Comparison of ENCODE assay signal across 7 cellular contexts in genomic region chr6:34237316-34237721, GRCh38. TPM values are rescaled to one million over a fixed set of nuclear protein-coding genes. Genes with fewer than 3 reads are reported as not detected.
DNase-seq lines count a peak whose midpoint lies in the region; ATAC-seq, FAIRE-seq and TF ChIP-seq lines count a peak whose summit lies in the region.

No MANE protein-coding gene starts in this region.

- TF ChIP-seq CTCF in GM12864 (IDR thresholded peaks at IDR 0.05; ENCODE audit: low read depth, low read length, missing control alignments) (no peak), HCT116 (IDR thresholded peaks at IDR 0.05 in 2 of 3, conservative IDR thresholded peaks at IDR 0.05 in 1 of 3; ENCODE audit: borderline replicate concordance in 1 of 3, insufficient read depth in 1 of 3, low read depth in 2 of 3, low read length in 2 of 3) (no peak), PC-3 (conservative IDR thresholded peaks at IDR 0.05; ENCODE audit: low read depth, low read length) (no peak)

- H3K27ac ChIP-seq in HCT116 (ENCODE audit: low read depth, low read length) (peak overlapping the region; percentile 95), PC-3 (ENCODE audit: low read length) (peak overlapping the region; percentile 75)

- no peaks in the 10 kb centered on the region for H3K9me3 ChIP-seq in HCT116 (ENCODE audit: control insufficient read depth in 1 of 2, insufficient read depth in 1 of 2, low read depth in 1 of 2, low read length in 2 of 2)
- H3K9me3 ChIP-seq in PC-3 (ENCODE audit: low read length): no peaks in the 10 kb centered on the region

- FAIRE-seq in GM12891 (lab: Jason Lieb, UNC): no peak

- peaks cover 20% of the 10 kb centered on the region for H3F3A ChIP-seq in PC-3 (ENCODE audit: low read length, unreplicated experiment)

- H3K9ac ChIP-seq in HCT116 (ENCODE audit: low read length) (peak overlapping the region; percentile 93), PC-3 (ENCODE audit: low read length) (peak overlapping the region; percentile 95)

- H3K4me1 ChIP-seq in HCT116 (ENCODE audit: control insufficient read depth in 1 of 2, insufficient read depth in 2 of 2, low read length in 2 of 2) (peaks cover 39 to 81% of the 10 kb centered on the region in 2 experiments), PC-3 (ENCODE audit: insufficient read depth, low read length) (peaks cover 52% of the 10 kb centered on the region)

- H3K79me2 ChIP-seq in HCT116 (ENCODE audit: insufficient read depth, low read length): peaks cover 54% of the 10 kb centered on the region
- peaks cover 51% of the 10 kb centered on the region for H3K79me2 ChIP-seq in PC-3 (ENCODE audit: low read length)

- H4K20me1 ChIP-seq in HCT116 (ENCODE audit: insufficient read depth): peaks cover 15% of the 10 kb centered on the region; the same call in 1 of the 2 replicates
- H4K20me1 ChIP-seq in PC-3 (ENCODE audit: low read length): peaks cover 42% of the 10 kb centered on the region

- H3K4me2 ChIP-seq in HCT116 (ENCODE audit: low read length) (peak overlapping the region; percentile 87), PC-3 (ENCODE audit: low read length) (peak overlapping the region; percentile 99)

- no peak overlapping the region for H2AFZ ChIP-seq in HCT116 (ENCODE audit: low read depth, low read length, poor library complexity, severe bottlenecking)
- no peak overlapping the region for H2AFZ ChIP-seq in PC-3 (ENCODE audit: low read length)

- H3K27me3 ChIP-seq in HCT116 (ENCODE audit: insufficient read depth, low read length) (no peaks in the 10 kb centered on the region), PC-3 (ENCODE audit: low read length) (no peaks in the 10 kb centered on the region)

- DNase-seq in GM12864 (ENCODE audit: low read depth) (no peak), HCT116 (ENCODE audit: low read depth, low spot score) (no peak), PC-3 (peak; percentile 31), myocyte (ENCODE audit: low read depth) (peak; percentile 37), NCI-H2029 treated with DMSO at 0.1 percent for 48 hours (lab: John Stamatoyannopoulos, UW) (no peak), GM12891 (ENCODE audit: insufficient read length, low spot score) (no peak)
- DNase-seq in effector CD4-positive, alpha-beta T cell: peak; percentile 31

- BruUV-seq in HCT116 (replicated peaks; lab: Mats Ljungman, UMichigan) (no TSS peak), PC-3 (replicated peaks; lab: Mats Ljungman, UMichigan) (no TSS peak)

- ATAC-seq in HCT116 (peak; percentile 1; the same call in 1 of the 2 replicates), PC-3 (peak; percentile 0; the same call in 1 of the 2 replicates)

- TF ChIP-seq POLR2A in HCT116 (IDR thresholded peaks at IDR 0.05; ENCODE audit: borderline replicate concordance, extremely low read depth, insufficient read depth, insufficient read length) (no peak), GM12891 (IDR thresholded peaks at IDR 0.05; ENCODE audit: low read depth, low read length) (no peak)

- H3K9me2 ChIP-seq in HCT116 (ENCODE audit: insufficient read depth): no peaks in the 10 kb centered on the region
- no peaks in the 10 kb centered on the region for H3K9me2 ChIP-seq in PC-3 (replicated peaks; ENCODE audit: low read length)

- no peak for TF ChIP-seq RAD21 in HCT116 (IDR thresholded peaks at IDR 0.05; ENCODE audit: low read depth)

- H3K36me3 ChIP-seq in HCT116 (ENCODE audit: control insufficient read depth in 1 of 2, insufficient read depth in 2 of 2, low read length in 2 of 2) (peaks cover 12 to 46% of the 10 kb centered on the region in 2 experiments; a peak in 2 of 4 replicates), PC-3 (ENCODE audit: low read depth, low read length) (peaks cover 39% of the 10 kb centered on the region)

- intact Hi-C loops in HCT116 (cut with micrococcal nuclease): no loop called here
- intact Hi-C loops in PC-3 (cut with micrococcal nuclease): no loop called here

- POLR2A ChIA-PET in HCT116 (lab: Charles Lee): interaction anchor here (0.8 to 1.9 kb wide), 23 partner anchors 7 to 1265 kb away, joined by 3 to 46 read pairs (median 6); partner anchors contain the start of gene SMIM29
- POLR2A ChIA-PET in PC-3 (lab: Charles Lee; ENCODE audit: unreplicated experiment): interaction anchor here (0.5 to 1.0 kb wide), 9 partner anchors 14 to 1267 kb away, joined by 3 to 29 read pairs (median 5); partner anchors contain the start of genes TAF11 and ZBTB22

- CTCF ChIA-PET in HCT116 (lab: Charles Lee) (interaction anchor here (1.0 to 1.7 kb wide), 3 partner anchors 42 to 1284 kb away, joined by 3 to 5 read pairs (median 3); partner anchors contain the start of gene HLA-DMA), PC-3 (lab: Charles Lee) (interaction anchor here (0.6 to 0.7 kb wide), 3 partner anchors 13 to 742 kb away, joined by 4 to 5 read pairs (median 4); no protein-coding TSS in a partner anchor)

- RAD21 ChIA-PET in HCT116 (lab: Charles Lee; ENCODE audit: low non-redundant PET in 1 of 2, low total read pairs in 2 of 2, uncharacterized antibody in 2 of 2, unreplicated experiment in 2 of 2): no interaction called here

- H3K4me3 ChIP-seq in GM12864 (ENCODE audit: low read depth, low read length) (peak overlapping the region; percentile 93), HCT116 (replicated peaks in 1 of 2; ENCODE audit: low read depth in 1 of 2, low read length in 2 of 2) (peak overlapping the region; percentile 69 to 93), PC-3 (ENCODE audit: low read length) (peak overlapping the region; percentile 94)

TF ChIP-seq in HCT116, 20 proteins besides CTCF, POLR2A, EP300 and RAD21 (continues in another document):
- TF ChIP-seq SRF (IDR thresholded peaks at IDR 0.05; ENCODE audit: low read depth) (no peak), ELF1 (IDR thresholded peaks at IDR 0.05; ENCODE audit: borderline replicate concordance, low read depth) (no peak), EZH2 (IDR thresholded peaks at IDR 0.05) (no peak), SP1 (IDR thresholded peaks at IDR 0.05; ENCODE audit: low read depth) (no peak), ZNF274 (IDR thresholded peaks at IDR 0.05; ENCODE audit: low read depth, low read length) (no peak), ZFX (IDR thresholded peaks at IDR 0.05) (no peak), ATF3 (IDR thresholded peaks at IDR 0.05) (no peak), EGR1 (IDR thresholded peaks at IDR 0.05; ENCODE audit: low read depth) (no peak), YY1 (IDR thresholded peaks at IDR 0.05; ENCODE audit: extremely low read depth, insufficient replicate concordance, low read depth, low read length) (no peak)

TF ChIP-seq in GM12891, 5 proteins besides CTCF, POLR2A, EP300 and RAD21:
- no peak for TF ChIP-seq POLR2AphosphoS5 (IDR thresholded peaks at IDR 0.05; ENCODE audit: low read depth, low read length)
- no peak for TF ChIP-seq SPI1 (IDR thresholded peaks at IDR 0.05; ENCODE audit: low read depth, low read length)
- no peak for TF ChIP-seq POU2F2 (IDR thresholded peaks at IDR 0.05; ENCODE audit: low read depth, low read length)
- no peak for TF ChIP-seq PAX5 (IDR thresholded peaks at IDR 0.05; ENCODE audit: insufficient read depth, low read length, severe bottlenecking)
- no peak for TF ChIP-seq TAF1 (IDR thresholded peaks at IDR 0.05; ENCODE audit: low read depth, low read length)

RNA-seq across cellular contexts. Expression of gene HMGA1, which starts 0.6 kb away (rescaled TPM):
- total RNA-seq in HCT116 (2021; ENCODE audit: unreplicated experiment) (2,459 TPM), PC-3 (2014; rRNA removed) (1,115 and 1,441 TPM in 2 replicates), myocyte (30.4 and 37.5 TPM in 2 replicates)
- polyA plus RNA-seq in HCT116 (2012): 2,754 and 2,816 TPM in 2 replicates
- 27.5 TPM for polyA plus RNA-seq in myocyte (2012)
- 367 TPM for polyA plus RNA-seq in GM12891 (2012; ENCODE audit: low read depth, missing spikeins)

RNA-seq across cellular contexts. Expression of gene SMIM29, which starts 11.5 kb away (rescaled TPM):
- total RNA-seq in HCT116 (2021; ENCODE audit: unreplicated experiment): 25.1 TPM
- polyA plus RNA-seq in HCT116 (2012): 31.5 and 35.5 TPM in 2 replicates
- 25.8 and 26.8 TPM in 2 replicates for total RNA-seq in PC-3 (2014; rRNA removed)
- 21.6 and 25.5 TPM in 2 replicates for total RNA-seq in myocyte
- 41.5 TPM for polyA plus RNA-seq in myocyte (2012)
- polyA plus RNA-seq in GM12891 (2012; ENCODE audit: low read depth, missing spikeins): 14.2 TPM

Comparison
In these comparisons a context has a peak if more than half of its experiments do, and no peak if none do; other contexts are left out.
1. DNase-seq: peak in PC-3 (single experiment), effector CD4-positive, alpha-beta T cell (single experiment) and myocyte (single experiment); none in GM12864 (single experiment), HCT116 (single experiment), NCI-H2029 treated with DMSO at 0.1 percent for 48 hours (single experiment) and GM12891 (single experiment).
2. RNA of gene HMGA1, which starts 0.6 kb away (total RNA-seq): 2,459 TPM in HCT116 (single experiment) and 1,115 to 1,441 TPM in PC-3; 30.4 to 37.5 TPM in myocyte; every median in the first group is over 10 times any median in the second.
3. Peak in every context shown above with its lines, with median percentiles within 50 percentile points of each other: H3K4me3 ChIP-seq.